ENCODE assay signal across 31 cellular contexts in genomic region chr9:132011309-132011708, GRCh38.
"Had no signal": no experiment of that assay in that cellular context is flagged by ENCODE, and none has a peak within 500 bp of the region (broad histone marks: within the 10 kb centered on the region; RNA-seq: fewer than 3 reads in every experiment).

No MANE protein-coding gene starts in this region.

- H3K27ac Mint-ChIP-seq: natural killer cell; nephron; neural progenitor cell; progenitor cell of endocrine pancreas; stimulated activated memory B cell treated with anti-CD40 and anti-IgM and Interleukin-4, amounts not matched to agents 10 μg/mL and 1 μg/mL and 100 μg/mL, for 72 hours; stimulated activated naive CD8-positive, alpha-beta T cell treated with anti-CD3 and anti-CD28 coated beads, Interleukin-15, amount 100 ng/mL, for 72 hours; type B pancreatic cell had no signal

- H3K4me1 ChIP-seq: parathyroid adenoma, upper lobe of right lung, uterus had no signal

- H3K27ac ChIP-seq: neural progenitor cell, ovary, parathyroid adenoma, psoas muscle, skin epidermis, spleen, suprapubic skin, testis, tibial artery, transverse colon, upper lobe of right lung, uterus had no signal

- H3K9ac ChIP-seq: neural progenitor cell, parathyroid adenoma had no signal

- H3K36me3 ChIP-seq: neural progenitor cell, ovary, transverse colon, uterus had no signal

- H3K9me3 ChIP-seq: ovary, psoas muscle, spleen, suprapubic skin, testis, tibial artery, transverse colon, upper lobe of right lung, uterus had no signal

- H3K79me2 ChIP-seq: parathyroid adenoma had no signal

- H3K4me2 ChIP-seq: neural progenitor cell, smooth muscle cell had no signal

- H3K9me3 Mint-ChIP-seq: natural killer cell; nephron; neural progenitor cell; stimulated activated memory B cell treated with anti-CD40 and anti-IgM and Interleukin-4, amounts not matched to agents 10 μg/mL and 1 μg/mL and 100 μg/mL, for 72 hours; stimulated activated naive CD8-positive, alpha-beta T cell treated with anti-CD3 and anti-CD28 coated beads, Interleukin-15, amount 100 ng/mL, for 72 hours; type B pancreatic cell had no signal

- ATAC-seq: natural killer cell; psoas muscle; right cardiac atrium; sciatic nerve; stimulated activated memory B cell treated with anti-CD40 and anti-IgM and Interleukin-4, amounts not matched to agents 10 μg/mL and 1 μg/mL and 100 μg/mL, for 72 hours; stimulated activated naive CD8-positive, alpha-beta T cell treated with anti-CD3 and anti-CD28 coated beads, Interleukin-15, amount 100 ng/mL, for 72 hours; stimulated activated naive CD8-positive, alpha-beta T cell treated with anti-CD3 and anti-CD28 coated beads, Interleukin-15, Interleukin-2, amounts not matched to agents 100 U/mL and 50 U/mL, for 24 hours; upper lobe of right lung had no signal

- H2AFZ ChIP-seq: neural progenitor cell, parathyroid adenoma had no signal

- H3K36me3 Mint-ChIP-seq: natural killer cell had no signal

- H3K27me3 ChIP-seq: neural progenitor cell, ovary, spleen, suprapubic skin, testis, tibial artery, transverse colon, upper lobe of right lung, uterus had no signal

- H3K27me3 Mint-ChIP-seq: stimulated activated memory B cell treated with anti-CD40 and anti-IgM and Interleukin-4, amounts not matched to agents 10 μg/mL and 1 μg/mL and 100 μg/mL, for 72 hours; stimulated activated naive CD8-positive, alpha-beta T cell treated with anti-CD3 and anti-CD28 coated beads, Interleukin-15, amount 100 ng/mL, for 72 hours; type B pancreatic cell had no signal

- H3K4me3 Mint-ChIP-seq: natural killer cell; nephron; neural progenitor cell; stimulated activated memory B cell treated with anti-CD40 and anti-IgM and Interleukin-4, amounts not matched to agents 10 μg/mL and 1 μg/mL and 100 μg/mL, for 72 hours; stimulated activated naive CD8-positive, alpha-beta T cell treated with anti-CD3 and anti-CD28 coated beads, Interleukin-15, amount 100 ng/mL, for 72 hours; type B pancreatic cell had no signal

- H3K4me3 ChIP-seq: neural progenitor cell, ovary, psoas muscle, skin epidermis, smooth muscle cell, spleen, suprapubic skin, testis, tibial artery, transverse colon, upper lobe of right lung, uterus had no signal

- DNase-seq: natural killer cell; occipital lobe; ovary; posterior cingulate gyrus; psoas muscle; right cardiac atrium; spleen; stimulated activated CD4-positive, alpha-beta T cell treated with anti-CD3 and anti-CD28 coated beads, Interleukin-12 subunit alpha, Interleukin-12 subunit beta, amount 100 ng/mL, for 4 hours; stimulated activated CD4-positive, alpha-beta T cell treated with anti-CD3 and anti-CD28 coated beads, Interleukin-1b, Interleukin-23, amount 100 ng/mL, for 48 hours; stimulated activated CD4-positive, alpha-beta T cell treated with anti-CD3 and anti-CD28 coated beads, Interleukin-4, amount 100 ng/mL, for 1 hour; stimulated activated CD4-positive, alpha-beta T cell treated with anti-CD3 and anti-CD28 coated beads, Interleukin-4, amount 100 ng/mL, for 4 hours; stimulated activated CD8-positive, alpha-beta memory T cell treated with anti-CD3 and anti-CD28 coated beads, Interleukin-4, amount 100 ng/mL, for 48 hours; stimulated activated naive CD4-positive, alpha-beta T cell; stimulated activated naive CD8-positive, alpha-beta T cell treated with anti-CD3 and anti-CD28 coated beads, Interleukin-15, amount 100 ng/mL, for 72 hours; stimulated activated naive CD8-positive, alpha-beta T cell treated with anti-CD3 and anti-CD28 coated beads, Interleukin-15, Interleukin-2, amounts not matched to agents 100 U/mL and 50 U/mL, for 24 hours; substantia nigra; testis; tibial artery; transverse colon; upper lobe of right lung; uterus had no signal
